15 cellular contexts compared by ENCODE assay signal in the genomic region with DNA sequence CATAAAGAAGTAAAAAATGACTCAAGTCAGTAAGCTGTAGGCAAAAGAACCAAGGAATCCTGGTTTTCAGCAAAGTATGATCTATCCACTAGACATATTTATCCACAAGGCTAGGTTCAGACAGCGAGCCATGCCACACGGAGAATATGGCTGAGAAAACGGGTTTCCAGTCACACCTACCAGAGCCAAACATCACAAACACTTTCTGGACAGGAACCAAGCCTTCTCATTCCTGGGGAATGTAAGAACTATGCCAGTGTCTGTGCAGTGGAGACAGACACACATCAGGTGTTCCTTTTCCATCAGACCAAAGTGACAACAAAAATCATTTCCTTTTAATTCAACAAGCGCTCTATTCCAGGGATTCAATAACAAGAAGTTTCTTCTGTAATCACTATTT. TPM values are rescaled to one million over a fixed set of nuclear protein-coding genes. Genes with fewer than 3 reads are reported as not detected.
DNase-seq lines count a peak whose midpoint lies in the region; FAIRE-seq and TF ChIP-seq lines count a peak whose summit lies in the region.
"Had no signal": no experiment of that assay in that cellular context is flagged by ENCODE, and none has a peak within 500 bp of the region (broad histone marks: within the 10 kb centered on the region; RNA-seq: fewer than 3 reads in every experiment).

No MANE protein-coding gene starts in this region.

- no peak for TF ChIP-seq CTCF in prostate gland (IDR thresholded peaks at IDR 0.05)

- H3K36me3 ChIP-seq in SJSA1, result peaks cover 84% of the 10 kb centered on the region
- peaks cover 2 to 5% of the 10 kb centered on the region in 2 donors for H3K36me3 ChIP-seq in prostate gland

- in situ Hi-C loops in Caki2 (cut with HindIII; ENCODE audit: low pct_unique_long_range_greater_than_20kb, low sequenced_read_pairs), result no loop called here

- no peaks in the 10 kb centered on the region for H3K9me3 ChIP-seq in SJSA1 (replicated peaks)
- no peaks in the 10 kb centered on the region for H3K9me3 ChIP-seq in prostate gland
- H3K9me3 ChIP-seq: neutrophil had no signal

- H3K27ac ChIP-seq in SJSA1 (peak overlapping the region; percentile 53), epithelial cell of prostate (peak overlapping the region; percentile 15), prostate gland (no peak overlapping the region)
- H3K27ac ChIP-seq: C4-2B, neutrophil had no signal

- H3K4me3 ChIP-seq in SJSA1, result no peak overlapping the region
- H3K4me3 ChIP-seq in prostate gland, result no peak overlapping the region

- DNase-seq in Caki2 (ENCODE audit: low read depth), result peak; percentile 31
- DNase-seq in SJSA1 (ENCODE audit: low read depth in 1 of 2, low spot score in 2 of 2), result peak in 1 of 2 experiments; percentile 49
- DNase-seq in epithelial cell of prostate (ENCODE audit: low read depth, low spot score), result no peak
- DNase-seq in prostate gland (ENCODE audit: low spot score), result peak; percentile 18
- DNase-seq in HuH-7.5 (ENCODE audit: low spot score), result no peak
- DNase-seq in frontal cortex (ENCODE audit: low spot score in 2 of 2), result no peak
- no peak for DNase-seq in NK-92 treated with Interleukin-12 subunit alpha and Interleukin-12 subunit beta, amount 100 ng/mL, for 24 hours (lab: John Stamatoyannopoulos, UW)
- DNase-seq in NCI-H510A treated with DMSO at 0.1 percent for 48 hours (lab: John Stamatoyannopoulos, UW), result no peak
- DNase-seq: activated CD4-positive, alpha-beta T cell treated with anti-CD3 and anti-CD28 coated beads, Interleukin-2, amount 50 U/mL, for 1 hour; NCI-H187 treated with DMSO at 0.1 percent for 48 hours; stimulated activated naive B cell treated with anti-CD40 and anti-IgM and Interleukin-4, amounts not matched to agents 10 μg/mL and 1 μg/mL and 100 μg/mL, for 72 hours; T-cell had no signal

- intact Hi-C loops in prostate gland (cut with DNase I), result no loop called here

- 41% methylated on average over 4 of the region's 4 CpGs for WGBS in prostate gland

- H3K27me3 ChIP-seq in SJSA1 (replicated peaks), result no peaks in the 10 kb centered on the region
- H3K27me3 ChIP-seq in prostate gland (replicated peaks; ENCODE audit: insufficient read depth), result no peaks in the 10 kb centered on the region
- H3K27me3 ChIP-seq: neutrophil had no signal

- no peak for TF ChIP-seq POLR2A in prostate gland (IDR thresholded peaks at IDR 0.05)

- FAIRE-seq in frontal cortex (lab: Jason Lieb, UNC), result no peak
- FAIRE-seq: HepG2 had no signal

- H3K4me1 ChIP-seq in SJSA1 (replicated peaks) (peaks cover 37% of the 10 kb centered on the region), prostate gland (replicated peaks) (no peaks in the 10 kb centered on the region)

RNA-seq across cellular contexts. Expression of gene AREL1, which starts 41.1 kb away (rescaled TPM):
- 8.7 and 15.2 TPM in 2 replicates for total RNA-seq in Caki2 (2014; rRNA removed; shearing (Covaris generic); ENCODE audit: low replicate concordance)
- total RNA-seq in SJSA1 (2014; rRNA removed; shearing (Covaris generic)), result 15.2 and 23.2 TPM in 2 replicates
- total RNA-seq in prostate gland, result 10 to 100 TPM; 14.8 to 51.2 TPM
- total RNA-seq in frontal cortex, result 39.5 TPM

RNA-seq across cellular contexts. Expression of gene FCF1, which starts 41.2 kb away (rescaled TPM):
- total RNA-seq in Caki2 (2014; rRNA removed; shearing (Covaris generic); ENCODE audit: low replicate concordance), result 27.1 and 70.1 TPM in 2 replicates
- total RNA-seq in SJSA1 (2014; rRNA removed; shearing (Covaris generic)), result 9.4 and 25.9 TPM in 2 replicates
- total RNA-seq in prostate gland (10 to 100 TPM; 24.2 to 26.0 TPM), frontal cortex (21.2 TPM)

RNA-seq across cellular contexts. Expression of gene LTBP2, which starts 59.8 kb away (rescaled TPM):
- 7.6 and 34.4 TPM in 2 replicates for total RNA-seq in Caki2 (2014; rRNA removed; shearing (Covaris generic); ENCODE audit: low replicate concordance)
- 1.3 and 2.2 TPM in 2 replicates for total RNA-seq in SJSA1 (2014; rRNA removed; shearing (Covaris generic))
- total RNA-seq in prostate gland (10 to 100 TPM; 47.0 to 90.7 TPM), frontal cortex (1.2 TPM)

Comparison
In these comparisons a context has a peak if more than half of its experiments do, and no peak if none do; other contexts are left out.
1. DNase-seq: peak in Caki2 (single experiment) and prostate gland (single experiment); none in epithelial cell of prostate (single experiment), HuH-7.5 (single experiment), frontal cortex (0 of 2), NK-92 treated with Interleukin-12 subunit alpha and Interleukin-12 subunit beta, amount 100 ng/mL, for 24 hours (single experiment) and NCI-H510A treated with DMSO at 0.1 percent for 48 hours (single experiment).
2. H3K27ac ChIP-seq: peak in SJSA1 (single experiment) and epithelial cell of prostate (single experiment); none in prostate gland (0 of 2).